ENCODE assay signal across 8 cellular contexts in the genomic region with DNA sequence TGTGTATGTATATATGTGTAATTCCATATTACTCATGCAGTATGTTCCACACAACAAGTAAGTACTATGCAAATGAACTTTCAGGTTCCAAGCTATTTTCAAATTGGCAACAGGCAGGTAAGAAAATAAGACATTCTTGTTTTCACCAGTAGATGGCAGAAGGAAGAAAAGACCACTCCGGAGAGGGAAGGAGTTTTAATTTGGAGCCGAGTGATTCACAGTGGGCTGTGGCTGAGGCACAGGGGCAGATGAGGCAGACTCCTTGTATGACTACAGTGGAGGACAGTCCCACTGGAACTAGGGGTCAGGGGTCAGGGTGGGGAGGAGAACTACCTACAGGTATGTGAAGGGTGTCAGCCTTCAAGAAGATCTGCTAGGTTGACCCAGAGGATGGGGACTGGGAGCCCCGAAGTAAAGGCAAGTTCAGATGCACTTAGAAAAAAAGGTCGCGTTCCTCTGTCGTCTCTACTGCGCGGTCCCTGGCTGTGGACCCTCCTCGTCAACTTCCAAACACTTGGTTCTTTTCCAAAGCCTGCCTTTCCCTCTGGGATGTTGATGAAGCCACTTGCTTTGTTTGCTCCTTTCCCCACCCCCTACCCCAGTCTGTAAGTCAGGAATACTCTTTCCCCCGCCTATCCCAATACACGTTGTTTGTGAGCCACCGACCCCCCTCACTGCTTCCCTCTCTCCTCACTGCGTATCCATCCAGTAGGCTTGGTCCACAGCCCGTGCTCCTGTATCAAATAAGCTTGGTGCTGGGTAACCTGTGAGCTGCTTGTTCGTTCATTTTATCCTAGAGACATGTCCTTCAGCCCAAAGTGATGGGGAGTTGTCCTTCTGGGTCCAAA. TPM values are rescaled to one million over a fixed set of nuclear protein-coding genes. Genes with fewer than 3 reads are reported as not detected.
A peak's percentile ranks its signal among the peaks of the same experiment; 100 is the strongest.
DNase-seq lines count a peak whose midpoint lies in the region; ATAC-seq and TF ChIP-seq lines count a peak whose summit lies in the region.

No MANE protein-coding gene starts in this region.

- peaks cover 5% of the 10 kb centered on the region; the same call in 1 of the 2 replicates for H3K36me3 ChIP-seq in ACC112 (ENCODE audit: insufficient read depth, low read length)
- peaks cover 12% of the 10 kb centered on the region; the same call in 1 of the 2 replicates for H3K36me3 ChIP-seq in Loucy (ENCODE audit: insufficient read depth, low read length)

- POLR2A ChIA-PET in T-cell (lab: Charles Lee) = no interaction called here

- H3K36me3 Mint-ChIP-seq in T-cell = peaks cover 17% of the 10 kb centered on the region

- ATAC-seq in GM18499 (IDR thresholded peaks at IDR 0.05; ENCODE audit: insufficient read depth, unreplicated experiment) (peak; percentile 52), T-cell (replicated peaks in 1 of 4) (peak; percentile 63 to 75 (median 71)), HG03571 (IDR thresholded peaks at IDR 0.05; ENCODE audit: unreplicated experiment) (no peak)

- in situ Hi-C loops in astrocyte of the spinal cord (cut with HindIII; ENCODE audit: low sequenced_read_pairs) = no loop called here

- H3K4me1 Mint-ChIP-seq in T-cell = peaks cover 26 to 33% (median 28%) of the 10 kb centered on the region in 3 donors

- peaks cover 5% of the 10 kb centered on the region; the same call in 1 of the 2 replicates for H3F3A ChIP-seq in Loucy (ENCODE audit: low read depth)

- H3K4me1 ChIP-seq in ACC112 (ENCODE audit: control insufficient read depth, insufficient read depth, low read length, unreplicated experiment) (peaks cover 43% of the 10 kb centered on the region), Loucy (ENCODE audit: insufficient read depth, low read length, poor library complexity, severe bottlenecking) (peaks cover 5% of the 10 kb centered on the region)

- no peaks in the 10 kb centered on the region for H3K27me3 Mint-ChIP-seq in T-cell

- H3K79me2 ChIP-seq in ACC112 (ENCODE audit: control insufficient read depth, insufficient read depth, low read length, unreplicated experiment) = no peaks in the 10 kb centered on the region
- no peaks in the 10 kb centered on the region for H3K79me2 ChIP-seq in Loucy (ENCODE audit: insufficient read depth, low read length)

- H3K4me3 ChIP-seq in ACC112 (ENCODE audit: low read depth, low read length) (no peak overlapping the region), Loucy (ENCODE audit: low read length, poor library complexity, severe bottlenecking) (no peak overlapping the region), astrocyte of the spinal cord (ENCODE audit: low read depth, low read length) (no peak overlapping the region)

- no peaks in the 10 kb centered on the region for H4K20me1 ChIP-seq in Loucy (ENCODE audit: insufficient read depth, low read length, poor library complexity, severe bottlenecking)

- CTCF ChIA-PET in T-cell (lab: Charles Lee) = interaction anchor here (0.5 to 2.6 kb wide), 23 partner anchors 8 to 1263 kb away, joined by 3 to 14 read pairs (median 3); a partner anchor contains a TSS

- no peaks in the 10 kb centered on the region for H3K9me3 Mint-ChIP-seq in T-cell

- TF ChIP-seq CTCF in Loucy (conservative IDR thresholded peaks at IDR 0.05; ENCODE audit: low read length) (peak; percentile 78), astrocyte of the spinal cord (IDR thresholded peaks at IDR 0.05; ENCODE audit: low read depth, low read length) (peak; percentile 56)

- H3K27ac ChIP-seq in ACC112 (ENCODE audit: low read depth, low read length) = peak overlapping the region; percentile 86

- no peak overlapping the region for H3K4me2 ChIP-seq in Loucy (ENCODE audit: low read depth, low read length, poor library complexity, severe bottlenecking)

- no peaks in the 10 kb centered on the region for H3K27me3 ChIP-seq in ACC112 (ENCODE audit: insufficient read depth, low read length)
- H3K27me3 ChIP-seq in Loucy (ENCODE audit: insufficient read depth, low read length, poor library complexity, severe bottlenecking) = no peaks in the 10 kb centered on the region

- no peak overlapping the region for H3K9ac ChIP-seq in Loucy (ENCODE audit: low read depth, low read length, poor library complexity, severe bottlenecking)

- peak overlapping the region in 1 of 3 donors; percentile 8 for H3K4me3 Mint-ChIP-seq in T-cell

- H3K27ac Mint-ChIP-seq in T-cell = peak overlapping the region; percentile 57 to 83

- H2AFZ ChIP-seq in ACC112 (ENCODE audit: low read length, unreplicated experiment) = no peak overlapping the region
- no peak overlapping the region for H2AFZ ChIP-seq in Loucy (ENCODE audit: low read length)

- H3K9me2 ChIP-seq in Loucy (replicated peaks; ENCODE audit: low read depth, low read length) = no peaks in the 10 kb centered on the region

- DNase-seq in T-cell (peak in 15 of 34 experiments; percentile 1 to 34 (median 9)), astrocyte of the spinal cord (ENCODE audit: low read depth, low spot score) (peak; percentile 83), inferior parietal cortex (ENCODE audit: extremely low spot score) (peak; percentile 31)
- DNase-seq in stimulated activated CD4-positive, alpha-beta T cell treated with anti-CD3 and anti-CD28 coated beads, Interleukin-1b, Interleukin-23, amount 100 ng/mL, for 4 hours (ENCODE audit: low read depth in 2 of 2) = peak; percentile 19 to 35

- H3K9me3 ChIP-seq in Loucy (ENCODE audit: insufficient read depth, low read depth, low read length) = no peaks in the 10 kb centered on the region

RNA-seq across cellular contexts. Expression of a gene that starts 24.1 kb away (rescaled TPM):
- 100 to 1,000 TPM in 2 of 5 donors, 10 to 100 TPM in 3; 60.4 to 141 (median 69.8) TPM for total RNA-seq in T-cell

RNA-seq across cellular contexts. Expression of a gene that starts 51.8 kb away (rescaled TPM):
- total RNA-seq in T-cell = 1 to 10 TPM in 4 of 5 donors, under 1 TPM in 1; 0.82 to 4.7 (median 3.8) TPM

RNA-seq across cellular contexts. Expression of a gene that starts 54.1 kb away (rescaled TPM):
- 1 to 10 TPM in 3 of 5 donors, under 1 TPM in 1, not detected in 1; 0.28 to 2.0 (median 1.4) TPM for total RNA-seq in T-cell
